In genomic region chrX:64428371-64428770, GRCh38 we compare ENCODE assay signal across 23 cellular contexts. TPM values are rescaled to one million over a fixed set of nuclear protein-coding genes. Genes with fewer than 3 reads are reported as not detected.
DNase-seq lines count a peak whose midpoint lies in the region; ATAC-seq and TF ChIP-seq lines count a peak whose summit lies in the region.
"Had no signal": no experiment of that assay in that cellular context is flagged by ENCODE, and none has a peak within 500 bp of the region (broad histone marks: within the 10 kb centered on the region; RNA-seq: fewer than 3 reads in every experiment).

No MANE protein-coding gene starts in this region.

- H3K27me3 Mint-ChIP-seq in WTC11 (ENCODE audit: low read depth) (no peaks in the 10 kb centered on the region; the same call in 1 of the 2 replicates), MCF 10A (ENCODE audit: insufficient read depth, unreplicated experiment) (no peaks in the 10 kb centered on the region)
- H3K27me3 Mint-ChIP-seq: CD4-positive, alpha-beta T cell had no signal

- H3K4me2 ChIP-seq in KMS-11, result 0 out of 2 replicates have a peak overlapping the region, but pooled peaks have one; percentile 25
- H3K4me2 ChIP-seq: A549 had no signal

- no peaks in the 10 kb centered on the region for H3K36me3 ChIP-seq in HAP-1 (replicated peaks)
- H3K36me3 ChIP-seq in KMS-11 (ENCODE audit: insufficient read depth), result no peaks in the 10 kb centered on the region
- H3K36me3 ChIP-seq in iPS-20b (ENCODE audit: insufficient read depth, low read depth, low read length), result no peaks in the 10 kb centered on the region
- H3K36me3 ChIP-seq: BE2C; BLaER1 treated with 17β-estradiol and CSF1 and Interleukin-3, amounts not matched to agents 10 nM and 100 nM had no signal

- ATAC-seq in WTC11, result no peak
- ATAC-seq: A549, HCT116 had no signal

- H4K20me1 ChIP-seq in KMS-11 (ENCODE audit: insufficient read depth), result no peaks in the 10 kb centered on the region
- H4K20me1 ChIP-seq: BLaER1 treated with 17β-estradiol and CSF1 and Interleukin-3, amounts not matched to agents 10 nM and 100 nM had no signal

- POLR2A ChIA-PET in WTC11 (lab: Charles Lee), result interaction anchor here (0.6 kb wide), 1 partner anchor 245 kb away, joined by 3 read pairs; no protein-coding TSS in a partner anchor
- POLR2A ChIA-PET in MCF 10A (lab: Yijun Ruan, JAX), result no interaction called here

- H3K4me3 ChIP-seq in HAP-1 (no peak overlapping the region), KMS-11 (IDR thresholded peaks at IDR 0.05; ENCODE audit: insufficient read depth, low read depth, low read length) (no peak overlapping the region), iPS-20b (ENCODE audit: low read length) (peak overlapping the region; percentile 14; the same call in 1 of the 2 replicates)
- H3K4me3 ChIP-seq: A549; BLaER1 treated with 17β-estradiol and CSF1 and Interleukin-3, amounts not matched to agents 10 nM and 100 nM had no signal

- in situ Hi-C loops in HAP-1 (cut with MboI; ENCODE audit: low sequenced_read_pairs), result no loop called here

- DNase-seq in HAP-1 (ENCODE audit: low spot score in 2 of 2) (peak; percentile 12 to 97), WTC11 (ENCODE audit: low spot score) (no peak), MCF 10A (ENCODE audit: unreplicated experiment) (no peak), D341Med (ENCODE audit: low spot score) (no peak), dedifferentiated amniotic fluid mesenchymal stem cell (ENCODE audit: extremely low spot score) (no peak)
- DNase-seq in activated naive CD4-positive, alpha-beta T cell treated with Interleukin-2 at 50 U/mL for 16 hours, result no peak
- DNase-seq: 8988T; ACHN; AML-193; BE2C; CD4-positive, alpha-beta T cell; CD8-positive, alpha-beta memory T cell; DMS53; DMS79 treated with DMSO at 0.1 percent for 48 hours; GF-D8; H7 had no signal

- H3K27me3 ChIP-seq in HAP-1 (ENCODE audit: low read depth) (no peaks in the 10 kb centered on the region), KMS-11 (ENCODE audit: insufficient read depth, low read depth) (no peaks in the 10 kb centered on the region), iPS-20b (ENCODE audit: insufficient read depth, low read length) (no peaks in the 10 kb centered on the region)
- H3K27me3 ChIP-seq: BE2C; BLaER1 treated with 17β-estradiol and CSF1 and Interleukin-3, amounts not matched to agents 10 nM and 100 nM had no signal

- CTCF ChIA-PET in WTC11 (lab: Charles Lee) (interaction anchor here (0.6 kb wide), 1 partner anchor 872 kb away, joined by 3 read pairs; no protein-coding TSS in a partner anchor), MCF 10A (lab: Yijun Ruan, JAX) (interaction anchor here (1.2 kb wide), 1 partner anchor 55 kb away, joined by 4 read pairs; no protein-coding TSS in a partner anchor)

- H3K9me3 Mint-ChIP-seq in WTC11, result peaks cover 8% of the 10 kb centered on the region; the same call in 1 of the 2 replicates
- peaks cover 18% of the 10 kb centered on the region for H3K9me3 Mint-ChIP-seq in MCF 10A (ENCODE audit: unreplicated experiment)
- H3K9me3 Mint-ChIP-seq: CD4-positive, alpha-beta T cell had no signal

- no TSS peak for BruUV-seq in MCF 10A (replicated peaks; lab: Mats Ljungman, UMichigan)

- no peaks in the 10 kb centered on the region for H3K79me2 ChIP-seq in KMS-11 (ENCODE audit: insufficient read depth, low read depth)

- H3K9me3 ChIP-seq in HAP-1, result no peaks in the 10 kb centered on the region
- no peaks in the 10 kb centered on the region for H3K9me3 ChIP-seq in iPS-20b (ENCODE audit: insufficient read depth, low read depth, low read length)
- H3K9me3 ChIP-seq: A549, BE2C had no signal

- no peak overlapping the region for H2AFZ ChIP-seq in KMS-11 (ENCODE audit: low read depth)

- H3K4me1 Mint-ChIP-seq in WTC11, result peaks cover 33% of the 10 kb centered on the region
- H3K4me1 Mint-ChIP-seq in MCF 10A (ENCODE audit: insufficient read depth, unreplicated experiment), result no peaks in the 10 kb centered on the region
- H3K4me1 Mint-ChIP-seq: CD14-positive monocyte; CD8-positive, alpha-beta memory T cell had no signal

- H3K4me3 Mint-ChIP-seq in WTC11, result peak overlapping the region; percentile 18; the same call in 1 of the 2 replicates
- H3K4me3 Mint-ChIP-seq in MCF 10A (ENCODE audit: unreplicated experiment), result no peak overlapping the region
- H3K4me3 Mint-ChIP-seq: CD14-positive monocyte; CD4-positive, alpha-beta T cell; CD8-positive, alpha-beta memory T cell had no signal

- H3K4me1 ChIP-seq in HAP-1 (peaks cover 25% of the 10 kb centered on the region), KMS-11 (ENCODE audit: low read depth, poor library complexity, severe bottlenecking) (peaks cover 21% of the 10 kb centered on the region), iPS-20b (ENCODE audit: insufficient read depth, low read length) (peaks cover 12% of the 10 kb centered on the region; the same call in 1 of the 2 replicates)
- H3K4me1 ChIP-seq: A549, BE2C had no signal

- no peak overlapping the region for H3K9ac ChIP-seq in KMS-11
- H3K9ac ChIP-seq in iPS-20b (ENCODE audit: low read depth, low read length), result no peak overlapping the region

- intact Hi-C loops in MCF 10A (cut with micrococcal nuclease), result no loop called here

- no peak overlapping the region for H3K27ac ChIP-seq in KMS-11
- H3K27ac ChIP-seq in iPS-20b (ENCODE audit: low read length), result no peak overlapping the region
- H3K27ac ChIP-seq: A549 had no signal

- TF ChIP-seq CTCF in KMS-11 (conservative IDR thresholded peaks at IDR 0.05; ENCODE audit: low read depth, low read length) (no peak), WTC11 (IDR thresholded peaks at IDR 0.05) (no peak), MCF 10A (IDR thresholded peaks at IDR 0.05; ENCODE audit: unreplicated experiment) (no peak)

- H3K27ac Mint-ChIP-seq in WTC11 (0 out of 2 replicates have a peak overlapping the region, but pooled peaks have one; percentile 27), MCF 10A (ENCODE audit: low read depth, unreplicated experiment) (no peak overlapping the region)
- H3K27ac Mint-ChIP-seq: CD14-positive monocyte; CD4-positive, alpha-beta T cell had no signal

- peaks cover 11% of the 10 kb centered on the region for H3K36me3 Mint-ChIP-seq in WTC11
- H3K36me3 Mint-ChIP-seq in MCF 10A (ENCODE audit: insufficient read depth, unreplicated experiment), result no peaks in the 10 kb centered on the region
- H3K36me3 Mint-ChIP-seq: CD14-positive monocyte; CD8-positive, alpha-beta memory T cell had no signal

TF ChIP-seq in WTC11, 78 proteins besides CTCF, POLR2A, EP300 and RAD21 (continues in another document):
- TF ChIP-seq PRDM15 (CRISPR knock-in tag; IDR thresholded peaks at IDR 0.05) (no peak), FOXJ3 (CRISPR knock-in tag; IDR thresholded peaks at IDR 0.05; ENCODE audit: borderline replicate concordance) (no peak), E2F1 (CRISPR knock-in tag; IDR thresholded peaks at IDR 0.05) (no peak), MXD4 (CRISPR knock-in tag; IDR thresholded peaks at IDR 0.05; ENCODE audit: borderline replicate concordance) (no peak), ATF2 (CRISPR knock-in tag; IDR thresholded peaks at IDR 0.05; ENCODE audit: borderline replicate concordance, low read depth) (no peak)

RNA-seq across cellular contexts. Expression of gene MTMR8, which starts 33.1 kb away (rescaled TPM):
- total RNA-seq in WTC11 (2021), result 3.8 to 7.1 TPM (median 6.1 TPM) in 3 replicates
- total RNA-seq in MCF 10A (2022), result not detected in 2 replicates
- total RNA-seq: Daoy had no signal

Comparison
In these comparisons a context has a peak if more than half of its experiments do, and no peak if none do; other contexts are left out.
1. DNase-seq: peak in HAP-1 (2 of 2); none in WTC11 (single experiment), MCF 10A (single experiment), D341Med (single experiment), dedifferentiated amniotic fluid mesenchymal stem cell (single experiment) and activated naive CD4-positive, alpha-beta T cell treated with Interleukin-2 at 50 U/mL for 16 hours (single experiment).